ENCODE assay signal across 8 cellular contexts in genomic region chr22:36781656-36782627, GRCh38. TPM values are rescaled to one million over a fixed set of nuclear protein-coding genes. Genes with fewer than 3 reads are reported as not detected.
DNase-seq lines count a peak whose midpoint lies in the region; ATAC-seq and TF ChIP-seq lines count a peak whose summit lies in the region.

No MANE protein-coding gene starts in this region.

- peaks cover 9 to 14% (median 13%) of the 10 kb centered on the region in 3 donors for H3K4me1 Mint-ChIP-seq in naive B cell

- WGBS in esophagus muscularis mucosa = 22% methylated on average over 28 of the region's 33 CpGs

- no peak overlapping the region for H3K4me3 Mint-ChIP-seq in naive B cell

- ATAC-seq in HG03378 (IDR thresholded peaks at IDR 0.05; ENCODE audit: unreplicated experiment) (peak; percentile 52), naive B cell (ENCODE audit: low read depth in 2 of 2) (peak; percentile 88 to 98)

- no peaks in the 10 kb centered on the region for H3K36me3 ChIP-seq in esophagus muscularis mucosa

- peaks cover 4 to 14% (median 11%) of the 10 kb centered on the region in 4 donors for H3K4me1 ChIP-seq in esophagus muscularis mucosa

- H3K27ac ChIP-seq in esophagus muscularis mucosa (replicated peaks in 1 of 4) = peak overlapping the region; percentile 36 to 69 (median 44)

- intact Hi-C loops in esophagus muscularis mucosa (cut with DNase I) = loop anchor here (2.0 kb wide), 2 partner anchors 75 to 197 kb away; no protein-coding TSS in a partner anchor

- no peaks in the 10 kb centered on the region for H3K9me3 Mint-ChIP-seq in naive B cell

- TF ChIP-seq POLR2A in esophagus muscularis mucosa (IDR thresholded peaks at IDR 0.05; ENCODE audit: low read depth) = no peak

- H3K27me3 Mint-ChIP-seq in naive B cell = peaks cover 7 to 36% (median 28%) of the 10 kb centered on the region in 3 donors

- H3K4me3 ChIP-seq in esophagus muscularis mucosa = no peak overlapping the region

- TF ChIP-seq EP300 in esophagus muscularis mucosa (IDR thresholded peaks at IDR 0.05) = no peak

- peak in 2 of 3 experiments; percentile 88 to 93 for TF ChIP-seq CTCF in esophagus muscularis mucosa (IDR thresholded peaks at IDR 0.05)

- peak overlapping the region in 4 of 6 donors; percentile 24 to 92 (median 63) for H3K27ac Mint-ChIP-seq in naive B cell

- H3K27me3 ChIP-seq in esophagus muscularis mucosa = peaks cover 0 to 3% (median 0%) of the 10 kb centered on the region in 4 donors

- no peaks in the 10 kb centered on the region for H3K36me3 Mint-ChIP-seq in naive B cell

- peak; percentile 31 for DNase-seq in NCI-H510A treated with DMSO at 0.1 percent for 48 hours (lab: John Stamatoyannopoulos, UW)
- no peak for DNase-seq in NCI-H510A (lab: John Stamatoyannopoulos, UW)
- DNase-seq in OCI-M2 (lab: John Stamatoyannopoulos, UW; ENCODE audit: unreplicated experiment) = peak; percentile 14
- DNase-seq in activated T-cell treated with anti-CD3 and anti-CD28 coated beads for 48 hours (ENCODE audit: low read depth) = peak; percentile 87
- DNase-seq in esophagus muscularis mucosa (ENCODE audit: extremely low spot score) = peak; percentile 95
- DNase-seq in naive B cell = peak; percentile 77
- peak; percentile 78 to 79 for DNase-seq in stimulated activated CD8-positive, alpha-beta memory T cell treated with anti-CD3 and anti-CD28 coated beads, Interleukin-7, amount 100 ng/mL, for 1 hour (ENCODE audit: low read depth in 2 of 2)

- no peaks in the 10 kb centered on the region for H3K9me3 ChIP-seq in esophagus muscularis mucosa

RNA-seq across cellular contexts. Expression of gene IFT27, which starts 6.0 kb away (rescaled TPM):
- 10 to 100 TPM; 15.2 to 24.1 (median 17.0) TPM for total RNA-seq in esophagus muscularis mucosa
- polyA plus RNA-seq in naive B cell (ENCODE audit: low read depth in 6 of 6) = 10 to 100 TPM in 5 of 6 donors, 1 to 10 TPM in 1; 7.2 to 15.9 (median 11.6) TPM

RNA-seq across cellular contexts. Expression of gene PVALB, which starts 34.9 kb away (rescaled TPM):
- not detected for total RNA-seq in esophagus muscularis mucosa
- 1 to 10 TPM in 2 of 6 donors, under 1 TPM in 1, not detected in 3; 0.73 to 1.5 (median 1.3) TPM for polyA plus RNA-seq in naive B cell (ENCODE audit: low read depth in 6 of 6)
